In genomic region chr7:73565675-73566342, GRCh38 we compare ENCODE assay signal across 1 cellular context.
A peak's percentile ranks its signal among the peaks of the same experiment; 100 is the strongest.
TF ChIP-seq lines count a peak whose summit lies in the region.

No MANE protein-coding gene starts in this region.

TF ChIP-seq in K562, 482 proteins besides CTCF, POLR2A, EP300 and RAD21:
- TF ChIP-seq CEBPB (tag; IDR thresholded peaks at IDR 0.05) (0 out of 2 replicates have a peak, but pooled peaks have one; percentile 21), CBX3 (IDR thresholded peaks at IDR 0.05; ENCODE audit: borderline replicate concordance in 1 of 2, low read length in 2 of 2) (0 out of 3 replicates have a peak, but pooled peaks of 1 of the 2 experiments have one; percentile 19), ZNF316 (IDR thresholded peaks at IDR 0.05) (peak; percentile 46; the same call in 1 of the 2 replicates), CEBPG (CRISPR knock-in tag; IDR thresholded peaks at IDR 0.05) (no peak), CEBPG (tag; conservative IDR thresholded peaks at IDR 0.05 in 1 of 2, IDR thresholded peaks at IDR 0.05 in 1 of 2) (0 out of 4 replicates have a peak, but pooled peaks of 1 of the 2 experiments have one; percentile 18), ZBTB34 (CRISPR knock-in tag; IDR thresholded peaks at IDR 0.05) (no peak), RHOXF2B (CRISPR knock-in tag; conservative IDR thresholded peaks at IDR 0.05) (0 out of 2 replicates have a peak, but pooled peaks have one; percentile 48), PBX2 (CRISPR knock-in tag; IDR thresholded peaks at IDR 0.05; ENCODE audit: low read depth) (no peak), PBX2 (tag; conservative IDR thresholded peaks at IDR 0.05; ENCODE audit: low read depth) (peak; percentile 40; the same call in 1 of the 2 replicates), NCOA6 (IDR thresholded peaks at IDR 0.05) (no peak)
TF ChIP-seq in K562: peak in this region for 6.
